In genomic region chr12:112978163-112979081, GRCh38 we compare ENCODE assay signal across 8 cellular contexts. TPM values are rescaled to one million over a fixed set of nuclear protein-coding genes. Genes with fewer than 3 reads are reported as not detected.
A peak's percentile ranks its signal among the peaks of the same experiment; 100 is the strongest.
DNase-seq lines count a peak whose midpoint lies in the region; ATAC-seq and TF ChIP-seq lines count a peak whose summit lies in the region.

Gene OAS2, plus strand, starts transcription at chr12:112978519. Its CDS starts 90 bp downstream, at chr12:112978609.

- H3K9me3 ChIP-seq in DOHH2 (ENCODE audit: control insufficient read depth, insufficient read depth, low read length) (peaks cover 8% of the 10 kb centered on the region; the same call in 1 of the 2 replicates), thymus (ENCODE audit: control insufficient read depth) (no peaks in the 10 kb centered on the region)

- ATAC-seq in GM21528 (IDR thresholded peaks at IDR 0.05; ENCODE audit: low FRiP score, unreplicated experiment) (peak; percentile 94), omental fat pad (ENCODE audit: low FRiP score) (peak; percentile 97)

- no peaks in the 10 kb centered on the region for H3K36me3 ChIP-seq in DOHH2 (ENCODE audit: control insufficient read depth, low read length)
- H3K36me3 ChIP-seq in thymus (ENCODE audit: control insufficient read depth, insufficient read depth), result no peaks in the 10 kb centered on the region

- H3K4me1 ChIP-seq in DOHH2 (ENCODE audit: control insufficient read depth, low read length), result peaks cover 47% of the 10 kb centered on the region
- peaks cover 16% of the 10 kb centered on the region for H3K4me1 ChIP-seq in thymus (ENCODE audit: control insufficient read depth, insufficient read depth, low read length)

- DNase-seq in LHCN-M2 (ENCODE audit: low read depth) (peak; percentile 82), epithelial cell of proximal tubule (ENCODE audit: low read depth) (no peak), omental fat pad (ENCODE audit: low spot score) (no peak), OCI-M2 (lab: John Stamatoyannopoulos, UW; ENCODE audit: unreplicated experiment) (no peak)
- DNase-seq in activated CD8-positive, alpha-beta memory T cell treated with anti-CD3 and anti-CD28 coated beads for 48 hours (ENCODE audit: low read depth in 2 of 3, low spot score in 2 of 3), result peak; percentile 41 to 57 (median 44)

- H3K4me2 ChIP-seq in DOHH2 (ENCODE audit: low read length), result peak within 1 kb of the TSS; percentile 88

- TF ChIP-seq CTCF in DOHH2 (IDR thresholded peaks at IDR 0.05; ENCODE audit: low read depth, low read length, poor library complexity, severe bottlenecking) (no peak), epithelial cell of proximal tubule (conservative IDR thresholded peaks at IDR 0.05; ENCODE audit: low read depth, low read length) (no peak), omental fat pad (IDR thresholded peaks at IDR 0.05) (no peak)

- H3K4me3 ChIP-seq in DOHH2 (ENCODE audit: low read length) (peak within 1 kb of the TSS; percentile 78), epithelial cell of proximal tubule (ENCODE audit: low read depth, low read length) (peak within 1 kb of the TSS; percentile 24), thymus (ENCODE audit: low read length) (peak within 1 kb of the TSS; percentile 60)

- H3K27ac ChIP-seq in DOHH2 (ENCODE audit: low read depth, low read length) (peak within 1 kb of the TSS; percentile 50), thymus (ENCODE audit: low read depth) (peak within 1 kb of the TSS; percentile 99)

- H3F3A ChIP-seq in DOHH2 (ENCODE audit: control insufficient read depth, insufficient read depth), result peaks cover 3% of the 10 kb centered on the region; the same call in 1 of the 2 replicates

- H3K27me3 ChIP-seq in DOHH2 (ENCODE audit: control insufficient read depth, low read length) (no peaks in the 10 kb centered on the region), thymus (ENCODE audit: control insufficient read depth, insufficient read depth) (no peaks in the 10 kb centered on the region)

- H3K9me2 ChIP-seq in DOHH2 (replicated peaks; ENCODE audit: control insufficient read depth, low read length), result no peaks in the 10 kb centered on the region

- H3K79me2 ChIP-seq in DOHH2 (ENCODE audit: control insufficient read depth, low read length), result peaks cover 9% of the 10 kb centered on the region

- WGBS in thymus, result 5% methylated on average over 19 of the region's 19 CpGs

- no peaks in the 10 kb centered on the region for H4K20me1 ChIP-seq in DOHH2 (ENCODE audit: control insufficient read depth, insufficient read depth, low read depth, low read length)

RNA-seq across cellular contexts. Expression of gene OAS2, which starts in this region (rescaled TPM):
- total RNA-seq in LHCN-M2 (2014; rRNA removed) (2.9 and 9.9 TPM in 2 replicates), epithelial cell of proximal tubule (2.5 TPM in 1 of 2 replicates, not detected in the other), omental fat pad (10 to 100 TPM in 3 of 4 donors, 1 to 10 TPM in 1; 8.2 to 41.9 (median 13.2) TPM)
- 0.38 TPM for polyA plus RNA-seq in LHCN-M2 (2012)
- 29.8 TPM for polyA plus RNA-seq in thymus

Comparison
In these comparisons a context has a peak if more than half of its experiments do, and no peak if none do; other contexts are left out.
1. H3K4me3 ChIP-seq: peak in every context shown above with its lines; median percentile 78 in DOHH2; 60 in thymus; 24 in epithelial cell of proximal tubule.
2. DNase-seq: peak in LHCN-M2 (single experiment) and activated CD8-positive, alpha-beta memory T cell treated with anti-CD3 and anti-CD28 coated beads for 48 hours (3 of 3); none in epithelial cell of proximal tubule (single experiment), omental fat pad (single experiment) and OCI-M2 (single experiment).